19 cellular contexts compared by ENCODE assay signal in genomic region chr5:171739246-171739645, GRCh38.
DNase-seq lines count a peak whose midpoint lies in the region; FAIRE-seq and TF ChIP-seq lines count a peak whose summit lies in the region.
"Had no signal": no experiment of that assay in that cellular context is flagged by ENCODE, and none has a peak within 500 bp of the region (broad histone marks: within the 10 kb centered on the region; RNA-seq: fewer than 3 reads in every experiment).

No MANE protein-coding gene starts in this region.

- intact Hi-C loops in tibial artery (cut with DNase I; ENCODE audit: low total_unique reads) = no loop called here

- no peaks in the 10 kb centered on the region for H3K27me3 ChIP-seq in NT2/D1 (ENCODE audit: insufficient read depth, insufficient read length)
- H3K27me3 ChIP-seq in tibial artery = no peaks in the 10 kb centered on the region

- H3K4me1 ChIP-seq in NT2/D1 (ENCODE audit: insufficient read depth, insufficient read length) (peaks cover 6% of the 10 kb centered on the region), tibial artery (peaks cover 0 to 35% (median 14%) of the 10 kb centered on the region in 4 donors)
- H3K4me1 ChIP-seq: A549 had no signal

- no peaks in the 10 kb centered on the region for H3K36me3 ChIP-seq in NT2/D1 (ENCODE audit: insufficient read depth, insufficient read length, low read length)
- no peaks in the 10 kb centered on the region for H3K36me3 ChIP-seq in tibial artery

- H3K27ac ChIP-seq in tibial artery = peak overlapping the region; percentile 43 to 61
- H3K27ac ChIP-seq: 22Rv1, A549, C4-2B had no signal

- no peak for FAIRE-seq in HTR-8/SVneo (lab: Jason Lieb, UNC)
- FAIRE-seq: A549, K562 had no signal

- DNase-seq in ELF-1 (ENCODE audit: low read depth, low spot score) (peak; percentile 30), NT2/D1 (ENCODE audit: low read depth, low spot score) (peak; percentile 66), iPS-NIHi11 (ENCODE audit: low spot score) (peak; percentile 47), tibial artery (peak in 1 of 2 donors; percentile 25), HTR-8/SVneo (ENCODE audit: insufficient read length, low spot score) (no peak), COLO668 (lab: John Stamatoyannopoulos, UW; ENCODE audit: unreplicated experiment) (no peak), MV-4-11 (lab: John Stamatoyannopoulos, UW) (no peak)
- DNase-seq: AML-193; CD4-positive, alpha-beta T cell; DMS153; DMS79; GF-D8; GOT3; HCEC 1CT; IMR-90 had no signal

- H3K9ac ChIP-seq in NT2/D1 (ENCODE audit: insufficient read length, low read depth) = no peak overlapping the region

- no peak for TF ChIP-seq CTCF in tibial artery (IDR thresholded peaks at IDR 0.05)

- H3K4me3 ChIP-seq in NT2/D1 (ENCODE audit: insufficient read length, low read depth) = no peak overlapping the region
- H3K4me3 ChIP-seq in tibial artery = no peak overlapping the region
- H3K4me3 ChIP-seq: A549, K562 had no signal

- H3K9me3 ChIP-seq in NT2/D1 (ENCODE audit: insufficient read depth, low read length) = no peaks in the 10 kb centered on the region
- no peaks in the 10 kb centered on the region for H3K9me3 ChIP-seq in tibial artery
- H3K9me3 ChIP-seq: A549 had no signal

Comparison
In these comparisons a context has a peak if more than half of its experiments do, and no peak if none do; other contexts are left out.
1. DNase-seq: peak in ELF-1 (single experiment), NT2/D1 (single experiment) and iPS-NIHi11 (single experiment); none in HTR-8/SVneo (single experiment), COLO668 (single experiment) and MV-4-11 (single experiment).